Comparison of ENCODE assay signal across 11 cellular contexts in genomic region chr6:113672691-113673149, GRCh38.
A peak's percentile ranks its signal among the peaks of the same experiment; 100 is the strongest.
DNase-seq lines count a peak whose midpoint lies in the region; ATAC-seq, FAIRE-seq and TF ChIP-seq lines count a peak whose summit lies in the region.
"Had no signal": no experiment of that assay in that cellular context is flagged by ENCODE, and none has a peak within 500 bp of the region (broad histone marks: within the 10 kb centered on the region; RNA-seq: fewer than 3 reads in every experiment).

No MANE protein-coding gene starts in this region.

- no peaks in the 10 kb centered on the region for H3K79me2 ChIP-seq in mammary epithelial cell (ENCODE audit: insufficient read depth, low read length)
- H3K79me2 ChIP-seq in HepG2 (ENCODE audit: insufficient read depth, low read length): no peaks in the 10 kb centered on the region

- CTCF ChIA-PET in mammary epithelial cell (lab: Charles Lee; ENCODE audit: low non-redundant PET) (no interaction called here), HepG2 (lab: Yijun Ruan, JAX; ENCODE audit: low intra/inter-chr PET ratio, low total read pairs) (no interaction called here)

- no peak overlapping the region for H3K4me3 ChIP-seq in mammary epithelial cell (replicated peaks in 1 of 3; ENCODE audit: insufficient read depth in 1 of 3, low read depth in 2 of 3, low read length in 3 of 3)
- H3K4me3 ChIP-seq in HepG2 (replicated peaks in 1 of 3; ENCODE audit: insufficient read depth in 1 of 3, low read depth in 2 of 3, low read length in 3 of 3): peak overlapping the region; percentile 29 to 57 (median 39)

- H3K9ac ChIP-seq in mammary epithelial cell (ENCODE audit: insufficient read depth, low read length) (no peak overlapping the region), HepG2 (ENCODE audit: insufficient read depth, low read depth, low read length) (peak overlapping the region; percentile 60; the same call in 1 of the 2 replicates)

- FAIRE-seq in HepG2 (lab: Jason Lieb, UNC): no peak
- FAIRE-seq: GM19239 had no signal

- H3K36me3 ChIP-seq in mammary epithelial cell (ENCODE audit: insufficient read depth, low read length) (no peaks in the 10 kb centered on the region), HepG2 (replicated peaks in 1 of 2; ENCODE audit: control insufficient read depth in 1 of 2, insufficient read depth in 2 of 2, low read length in 2 of 2) (no peaks in the 10 kb centered on the region)

- TF ChIP-seq EP300 in HepG2 (IDR thresholded peaks at IDR 0.05; ENCODE audit: low read depth in 2 of 2, low read length in 2 of 2) (no peak), HepG2 (CRISPR knock-in tag; IDR thresholded peaks at IDR 0.05; ENCODE audit: borderline replicate concordance) (no peak)

- WGBS in mammary epithelial cell (ENCODE audit: low coverage, missing lambda C conversion rate): 71% methylated on average over 5 of the region's 5 CpGs
- WGBS in HepG2 (ENCODE audit: low lambda C conversion rate): 11% methylated on average over 4 of the region's 5 CpGs

- intact Hi-C loops in mammary epithelial cell (cut with micrococcal nuclease) (no loop called here), HepG2 (cut with micrococcal nuclease; ENCODE audit: unreplicated experiment) (no loop called here)

- H4K20me1 ChIP-seq in mammary epithelial cell (ENCODE audit: insufficient read depth, low read length) (no peaks in the 10 kb centered on the region), HepG2 (ENCODE audit: insufficient read depth, low read length) (no peaks in the 10 kb centered on the region)

- dilution Hi-C loops in mammary epithelial cell (cut with HindIII; ENCODE audit: low sequenced_read_pairs): no loop called here

- H3K9me3 ChIP-seq in mammary epithelial cell (replicated peaks; ENCODE audit: insufficient read depth, low read length) (no peaks in the 10 kb centered on the region), HepG2 (ENCODE audit: low read length) (no peaks in the 10 kb centered on the region)

- no peak for TF ChIP-seq CTCF in mammary epithelial cell (conservative IDR thresholded peaks at IDR 0.05 in 1 of 2, IDR thresholded peaks at IDR 0.05 in 1 of 2; ENCODE audit: extremely low read depth in 1 of 2, insufficient read depth in 1 of 2, low read depth in 1 of 2, low read length in 2 of 2)
- TF ChIP-seq CTCF in HepG2 (CRISPR knock-in tag; IDR thresholded peaks at IDR 0.05): no peak
- no peak for TF ChIP-seq CTCF in GM13977 (IDR thresholded peaks at IDR 0.05; ENCODE audit: extremely low read depth, insufficient read depth, missing control alignments)

- H3K27ac ChIP-seq in mammary epithelial cell (ENCODE audit: insufficient read depth, low read depth, low read length): no peak overlapping the region
- H3K27ac ChIP-seq in HepG2 (ENCODE audit: extremely low read length, insufficient read depth, low read length): peak overlapping the region; percentile 35

- H2AFZ ChIP-seq in mammary epithelial cell (ENCODE audit: low read depth, low read length) (peak overlapping the region; percentile 3), HepG2 (ENCODE audit: low read length) (peak overlapping the region; percentile 99)

- TF ChIP-seq POLR2A in HepG2 (IDR thresholded peaks at IDR 0.05; ENCODE audit: insufficient read depth in 1 of 2, low read depth in 2 of 2, low read length in 2 of 2): no peak

- H3K4me1 ChIP-seq in mammary epithelial cell (ENCODE audit: insufficient read depth, low read length) (no peaks in the 10 kb centered on the region), HepG2 (ENCODE audit: insufficient read depth, low read length) (peaks cover 66% of the 10 kb centered on the region)

- no peak for TF ChIP-seq RAD21 in HepG2 (CRISPR knock-in tag; IDR thresholded peaks at IDR 0.05)

- no peaks in the 10 kb centered on the region for H3K27me3 ChIP-seq in mammary epithelial cell (ENCODE audit: insufficient read depth, low read length)
- no peaks in the 10 kb centered on the region for H3K27me3 ChIP-seq in HepG2 (ENCODE audit: control insufficient read depth in 1 of 2, insufficient read depth in 2 of 2, low read length in 2 of 2)

- POLR2A ChIA-PET in HepG2 (lab: Yijun Ruan, JAX): interaction anchor here (1.4 to 2.4 kb wide), 5 partner anchors 13 to 186 kb away, joined by 3 to 21 read pairs (median 4); no protein-coding TSS in a partner anchor

- DNase-seq in NCI-H345 (lab: John Stamatoyannopoulos, UW): peak; percentile 16
- DNase-seq in NCI-H345 treated with DMSO at 0.1 percent for 48 hours (lab: John Stamatoyannopoulos, UW; ENCODE audit: unreplicated experiment): no peak
- DNase-seq in mammary epithelial cell: no peak
- peak; percentile 23 for DNase-seq in HepG2 (ENCODE audit: low spot score)
- DNase-seq in ureter (ENCODE audit: low spot score): peak; percentile 71
- no peak for DNase-seq in stimulated activated CD4-positive, alpha-beta T cell treated with anti-CD3 and anti-CD28 coated beads, Interleukin-4, amount 100 ng/mL, for 24 hours
- DNase-seq in GM13977 (ENCODE audit: low spot score): no peak
- DNase-seq: activated CD4-positive, alpha-beta T cell treated with anti-CD3 and anti-CD28 coated beads, Interleukin-2, amount 50 U/mL, for 4 hours; naive B cell had no signal

- BruUV-seq in mammary epithelial cell (replicated peaks; lab: Mats Ljungman, UMichigan): no TSS peak
- no TSS peak for BruUV-seq in HepG2 (replicated peaks; lab: Mats Ljungman, UMichigan)

- in situ Hi-C loops in mammary epithelial cell (cut with MboI; ENCODE audit: low sequenced_read_pairs in 2 of 2): no loop called here
- in situ Hi-C loops in HepG2 (cut with HindIII; ENCODE audit: extremely low pct_ligation_motif_present, low pct_unique_long_range_greater_than_20kb): no loop called here
- in situ Hi-C loops in GM13977 (cut with MboI; ENCODE audit: low pct_unique_long_range_greater_than_20kb, low sequenced_read_pairs, unreplicated experiment): no loop called here

- H3K4me2 ChIP-seq in mammary epithelial cell (ENCODE audit: insufficient read depth, low read depth, low read length): no peak overlapping the region
- peak overlapping the region; percentile 64 for H3K4me2 ChIP-seq in HepG2 (ENCODE audit: low read depth, low read length)

- ATAC-seq in HepG2 (peak; percentile 76), GM21723 (IDR thresholded peaks at IDR 0.05; ENCODE audit: unreplicated experiment) (no peak)

TF ChIP-seq in HepG2, 621 proteins besides CTCF, POLR2A, EP300 and RAD21 (continues in another document):
- no peak for TF ChIP-seq SOX6 (IDR thresholded peaks at IDR 0.05)
- 0 out of 2 replicates have a peak, but pooled peaks have one; percentile 11 for TF ChIP-seq SOX6 (CRISPR knock-in tag; IDR thresholded peaks at IDR 0.05)
- 0 out of 2 replicates have a peak, but pooled peaks have one; percentile 11 for TF ChIP-seq MED1 (CRISPR knock-in tag; IDR thresholded peaks at IDR 0.05)
- TF ChIP-seq HNRNPL (IDR thresholded peaks at IDR 0.05; ENCODE audit: low read depth, low read length): 0 out of 2 replicates have a peak, but pooled peaks have one; percentile 36
- TF ChIP-seq, protein P1, sequence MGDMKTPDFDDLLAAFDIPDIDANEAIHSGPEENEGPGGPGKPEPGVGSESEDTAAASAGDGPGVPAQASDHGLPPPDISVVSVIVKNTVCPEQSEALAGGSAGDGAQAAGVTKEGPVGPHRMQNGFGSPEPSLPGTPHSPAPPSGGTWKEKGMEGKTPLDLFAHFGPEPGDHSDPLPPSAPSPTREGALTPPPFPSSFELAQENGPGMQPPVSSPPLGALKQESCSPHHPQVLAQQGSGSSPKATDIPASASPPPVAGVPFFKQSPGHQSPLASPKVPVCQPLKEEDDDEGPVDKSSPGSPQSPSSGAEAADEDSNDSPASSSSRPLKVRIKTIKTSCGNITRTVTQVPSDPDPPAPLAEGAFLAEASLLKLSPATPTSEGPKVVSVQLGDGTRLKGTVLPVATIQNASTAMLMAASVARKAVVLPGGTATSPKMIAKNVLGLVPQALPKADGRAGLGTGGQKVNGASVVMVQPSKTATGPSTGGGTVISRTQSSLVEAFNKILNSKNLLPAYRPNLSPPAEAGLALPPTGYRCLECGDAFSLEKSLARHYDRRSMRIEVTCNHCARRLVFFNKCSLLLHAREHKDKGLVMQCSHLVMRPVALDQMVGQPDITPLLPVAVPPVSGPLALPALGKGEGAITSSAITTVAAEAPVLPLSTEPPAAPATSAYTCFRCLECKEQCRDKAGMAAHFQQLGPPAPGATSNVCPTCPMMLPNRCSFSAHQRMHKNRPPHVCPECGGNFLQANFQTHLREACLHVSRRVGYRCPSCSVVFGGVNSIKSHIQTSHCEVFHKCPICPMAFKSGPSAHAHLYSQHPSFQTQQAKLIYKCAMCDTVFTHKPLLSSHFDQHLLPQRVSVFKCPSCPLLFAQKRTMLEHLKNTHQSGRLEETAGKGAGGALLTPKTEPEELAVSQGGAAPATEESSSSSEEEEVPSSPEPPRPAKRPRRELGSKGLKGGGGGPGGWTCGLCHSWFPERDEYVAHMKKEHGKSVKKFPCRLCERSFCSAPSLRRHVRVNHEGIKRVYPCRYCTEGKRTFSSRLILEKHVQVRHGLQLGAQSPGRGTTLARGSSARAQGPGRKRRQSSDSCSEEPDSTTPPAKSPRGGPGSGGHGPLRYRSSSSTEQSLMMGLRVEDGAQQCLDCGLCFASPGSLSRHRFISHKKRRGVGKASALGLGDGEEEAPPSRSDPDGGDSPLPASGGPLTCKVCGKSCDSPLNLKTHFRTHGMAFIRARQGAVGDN (CRISPR knock-in tag; IDR thresholded peaks at IDR 0.05): peak; percentile 20; the same call in 1 of the 2 replicates
- TF ChIP-seq NKX3-1 (CRISPR knock-in tag; IDR thresholded peaks at IDR 0.05): no peak
- TF ChIP-seq XRCC5 (optimal IDR thresholded peaks at IDR 0.05; ENCODE audit: low read length): peak; percentile 25
- peak; percentile 56 for TF ChIP-seq SALL1 (CRISPR knock-in tag; IDR thresholded peaks at IDR 0.05)
- TF ChIP-seq TFAP4 (IDR thresholded peaks at IDR 0.05; ENCODE audit: borderline replicate concordance, low read depth): peak; percentile 48; the same call in 1 of the 2 replicates
- TF ChIP-seq CEBPG (CRISPR knock-in tag; IDR thresholded peaks at IDR 0.05): 0 out of 2 replicates have a peak, but pooled peaks have one; percentile 30
- TF ChIP-seq NR3C1 (CRISPR knock-in tag; IDR thresholded peaks at IDR 0.05): no peak
- no peak for TF ChIP-seq ZNF44 (CRISPR knock-in tag; IDR thresholded peaks at IDR 0.05)

Comparison
In these comparisons a context has a peak if more than half of its experiments do, and no peak if none do; other contexts are left out.
1. DNase-seq: peak in NCI-H345 (single experiment), HepG2 (single experiment) and ureter (single experiment); none in NCI-H345 treated with DMSO at 0.1 percent for 48 hours (single experiment), mammary epithelial cell (single experiment), stimulated activated CD4-positive, alpha-beta T cell treated with anti-CD3 and anti-CD28 coated beads, Interleukin-4, amount 100 ng/mL, for 24 hours (single experiment) and GM13977 (single experiment).
2. H3K4me3 ChIP-seq: peak in HepG2 (3 of 3); none in mammary epithelial cell (0 of 3).